13 cellular contexts compared by ENCODE assay signal in genomic region chr11:3162410-3163240, GRCh38. TPM values are rescaled to one million over a fixed set of nuclear protein-coding genes. Genes with fewer than 3 reads are reported as not detected.
DNase-seq lines count a peak whose midpoint lies in the region; ATAC-seq, FAIRE-seq and TF ChIP-seq lines count a peak whose summit lies in the region.
"Had no signal": no experiment of that assay in that cellular context is flagged by ENCODE, and none has a peak within 500 bp of the region (broad histone marks: within the 10 kb centered on the region; RNA-seq: fewer than 3 reads in every experiment).

No MANE protein-coding gene starts in this region.

- no peak overlapping the region for H3K23ac ChIP-seq in H1 (ENCODE audit: insufficient read length)

- peak overlapping the region; percentile 48; the same call in 1 of the 2 replicates for H3K18ac ChIP-seq in H1 (ENCODE audit: extremely low read depth, low read length)

- 0 out of 2 replicates have a peak overlapping the region, but pooled peaks have one; percentile 5 for H2BK15ac ChIP-seq in H1 (ENCODE audit: low read length)

- peak; percentile 2 for DNase-seq in activated T-cell treated with anti-CD3 and anti-CD28 coated beads, Interleukin-2, amount 50 U/mL, for 4 hours
- DNase-seq in activated T-cell treated with anti-CD3 and anti-CD28 coated beads, Interleukin-2, amount 50 U/mL, for 72 hours: no peak
- DNase-seq in H1 (ENCODE audit: low read depth in 1 of 2, low spot score in 2 of 2) (no peak), tibial nerve (ENCODE audit: low spot score in 2 of 2) (peak in 1 of 2 donors; percentile 12), ureter (ENCODE audit: low spot score) (no peak), NCI-H510A (lab: John Stamatoyannopoulos, UW) (no peak), NCI-H1694 (lab: John Stamatoyannopoulos, UW) (no peak)
- peak; percentile 59 for DNase-seq in natural killer cell treated with Interleukin-12 subunit alpha and Interleukin-12 subunit beta and Interleukin-15 and Interleukin-18, amount 100 ng/mL, for 72 hours (ENCODE audit: low spot score)
- DNase-seq: activated CD4-positive, alpha-beta T cell treated with anti-CD3 and anti-CD28 coated beads for 1 hour; MG63 had no signal

- H3K4ac ChIP-seq in H1 (replicated peaks; ENCODE audit: insufficient read length, low read depth, low read length): no peak overlapping the region

- peaks cover 20% of the 10 kb centered on the region for H3K23me2 ChIP-seq in H1 (ENCODE audit: low read depth, low read length)

- CTCF ChIA-PET in H1 (lab: Charles Lee; ENCODE audit: partially characterized antibody): interaction anchor here (0.6 to 2.3 kb wide), 17 partner anchors 11 to 126 kb away, joined by 3 to 11 read pairs (median 4); no protein-coding TSS in a partner anchor

- no peak overlapping the region for H2AFZ ChIP-seq in H1 (ENCODE audit: low read length)

- H3K4me2 ChIP-seq in H1 (ENCODE audit: insufficient read depth in 1 of 2, low read depth in 2 of 2, low read length in 2 of 2): no peak overlapping the region

- no peak for TF ChIP-seq RAD21 in H1 (IDR thresholded peaks at IDR 0.05 in 1 of 2, conservative IDR thresholded peaks at IDR 0.05 in 1 of 2; ENCODE audit: low read depth in 2 of 2, low read length in 2 of 2)

- WGBS in H1 (ENCODE audit: extremely low coverage in 1 of 2, insufficient coverage in 1 of 2, insufficient read length in 1 of 2, insufficient replicate concordance in 2 of 2, low coverage in 1 of 2, low lambda C conversion rate in 2 of 2, missing lambda C conversion rate in 1 of 2), 2 experiments: 86% methylated on average over 19 of the region's 21 CpGs; no CpG with 5 or more reads in 1 of the 2 experiments
- 55 to 59% methylated on average over 21 of the region's 21 CpGs for WGBS in tibial nerve, 2 donors

- H3K36me3 Mint-ChIP-seq in activated T-cell treated with anti-CD3 and anti-CD28 coated beads, Interleukin-2, amount 50 U/mL, for 4 hours (ENCODE audit: insufficient read depth): no peaks in the 10 kb centered on the region
- no peaks in the 10 kb centered on the region for H3K36me3 Mint-ChIP-seq in activated T-cell treated with anti-CD3 and anti-CD28 coated beads, Interleukin-2, amount 50 U/mL, for 72 hours (ENCODE audit: insufficient read depth in 2 of 2)
- no peaks in the 10 kb centered on the region for H3K36me3 Mint-ChIP-seq in natural killer cell treated with Interleukin-12 subunit alpha and Interleukin-12 subunit beta and Interleukin-15 and Interleukin-18, amount 100 ng/mL, for 72 hours

- peaks cover 2 to 3% of the 10 kb centered on the region in 2 experiments; a peak in 2 of 4 replicates for H3K79me2 ChIP-seq in H1 (ENCODE audit: control insufficient read depth in 1 of 2, insufficient read depth in 2 of 2, low read length in 2 of 2)

- H4K91ac ChIP-seq in H1 (replicated peaks; ENCODE audit: insufficient read length, low read length): no peak overlapping the region

- no peak overlapping the region for H3K56ac ChIP-seq in H1 (replicated peaks; ENCODE audit: insufficient read length, low read depth, low read length)

- no peak for TF ChIP-seq EP300 in H1 (IDR thresholded peaks at IDR 0.05; ENCODE audit: borderline replicate concordance in 1 of 2, low read depth in 2 of 2, low read length in 2 of 2)
- TF ChIP-seq EP300 in tibial nerve (IDR thresholded peaks at IDR 0.05): peak in 1 of 2 donors; percentile 43

- no peak overlapping the region for H3K14ac ChIP-seq in H1 (ENCODE audit: insufficient read length)

- no peak overlapping the region for H3K27ac ChIP-seq in H1 (ENCODE audit: low read depth, low read length)
- peak overlapping the region; percentile 69 to 92 (median 79) for H3K27ac ChIP-seq in tibial nerve

- H2AK5ac ChIP-seq in H1 (ENCODE audit: low read depth, low read length): no peak overlapping the region

- no peak overlapping the region for H2BK5ac ChIP-seq in H1 (ENCODE audit: low read depth, low read length)

- H3K27me3 ChIP-seq in H1 (replicated peaks in 1 of 4; ENCODE audit: control insufficient read depth in 3 of 4, extremely low read depth in 1 of 4, insufficient read depth in 3 of 4, low read length in 3 of 4): peaks cover 0 to 39% (median 19%) of the 10 kb centered on the region in 4 experiments; a peak in 6 of 7 replicates
- no peaks in the 10 kb centered on the region for H3K27me3 ChIP-seq in tibial nerve
- H3K27me3 ChIP-seq: MG63 had no signal

- peaks cover 6% of the 10 kb centered on the region for H3K79me1 ChIP-seq in H1 (ENCODE audit: low read depth, low read length)

- H3K4me3 ChIP-seq in H1 (ENCODE audit: extremely low read depth in 1 of 4, insufficient read depth in 2 of 4, low read depth in 3 of 4, low read length in 4 of 4) (no peak overlapping the region), tibial nerve (peak overlapping the region in 1 of 4 donors; percentile 64)
- H3K4me3 ChIP-seq: MG63 had no signal

- ATAC-seq in activated T-cell treated with anti-CD3 and anti-CD28 coated beads, Interleukin-2, amount 50 U/mL, for 4 hours: no peak
- ATAC-seq in activated T-cell treated with anti-CD3 and anti-CD28 coated beads, Interleukin-2, amount 50 U/mL, for 72 hours (replicated peaks in 1 of 2): no peak
- ATAC-seq in natural killer cell treated with Interleukin-12 subunit alpha and Interleukin-12 subunit beta and Interleukin-15 and Interleukin-18, amount 100 ng/mL, for 72 hours: no peak

- H4K5ac ChIP-seq in H1 (ENCODE audit: insufficient read length, low read depth, low read length): no peak overlapping the region

- TF ChIP-seq POLR2A in H1 (IDR thresholded peaks at IDR 0.05; ENCODE audit: control extremely low read depth in 1 of 2, low read depth in 2 of 2, low read length in 2 of 2): no peak
- TF ChIP-seq POLR2A in tibial nerve (IDR thresholded peaks at IDR 0.05): no peak

- no peak for FAIRE-seq in H1 (lab: Jason Lieb, UNC)
- FAIRE-seq: A204.1, RCC 7860 had no signal

- peak overlapping the region; percentile 38 for H2BK120ac ChIP-seq in H1 (replicated peaks; ENCODE audit: low read depth, low read length)

- 0 out of 2 replicates have a peak overlapping the region, but pooled peaks have one; percentile 6 for H2BK20ac ChIP-seq in H1 (ENCODE audit: low read length)

- TF ChIP-seq CTCF in H1 (IDR thresholded peaks at IDR 0.05; ENCODE audit: control extremely low read depth in 1 of 3, insufficient read depth in 1 of 3, low read depth in 1 of 3, low read length in 3 of 3): no peak
- TF ChIP-seq CTCF in tibial nerve (IDR thresholded peaks at IDR 0.05): no peak

- H3K36me3 ChIP-seq in H1 (ENCODE audit: control insufficient read depth in 2 of 4, insufficient read depth in 4 of 4, low read length in 3 of 4): no peaks in the 10 kb centered on the region
- H3K36me3 ChIP-seq in tibial nerve: no peaks in the 10 kb centered on the region
- H3K36me3 ChIP-seq: MG63 had no signal

- H3K27me3 Mint-ChIP-seq in activated T-cell treated with anti-CD3 and anti-CD28 coated beads, Interleukin-2, amount 50 U/mL, for 4 hours (ENCODE audit: low read depth): peaks cover 40% of the 10 kb centered on the region
- H3K27me3 Mint-ChIP-seq in activated T-cell treated with anti-CD3 and anti-CD28 coated beads, Interleukin-2, amount 50 U/mL, for 72 hours (ENCODE audit: low read depth): peaks cover 12% of the 10 kb centered on the region
- no peaks in the 10 kb centered on the region for H3K27me3 Mint-ChIP-seq in natural killer cell treated with Interleukin-12 subunit alpha and Interleukin-12 subunit beta and Interleukin-15 and Interleukin-18, amount 100 ng/mL, for 72 hours

- no peak overlapping the region for H3K9ac ChIP-seq in H1 (replicated peaks in 1 of 4; ENCODE audit: extremely low read depth in 1 of 4, low read depth in 3 of 4, low read length in 3 of 4)

- H3K4me1 ChIP-seq in H1 (replicated peaks in 1 of 4; ENCODE audit: control insufficient read depth in 3 of 4, insufficient read depth in 4 of 4, low read length in 3 of 4): peaks cover 8 to 38% (median 26%) of the 10 kb centered on the region in 4 experiments
- peaks cover 0 to 70% (median 42%) of the 10 kb centered on the region in 4 donors for H3K4me1 ChIP-seq in tibial nerve

- peak overlapping the region; percentile 31 for H3K4me3 Mint-ChIP-seq in activated T-cell treated with anti-CD3 and anti-CD28 coated beads, Interleukin-2, amount 50 U/mL, for 4 hours
- peak overlapping the region in 1 of 2 donors; percentile 27 for H3K4me3 Mint-ChIP-seq in activated T-cell treated with anti-CD3 and anti-CD28 coated beads, Interleukin-2, amount 50 U/mL, for 72 hours
- peak overlapping the region; percentile 84 for H3K4me3 Mint-ChIP-seq in natural killer cell treated with Interleukin-12 subunit alpha and Interleukin-12 subunit beta and Interleukin-15 and Interleukin-18, amount 100 ng/mL, for 72 hours

- H3K27ac Mint-ChIP-seq in activated T-cell treated with anti-CD3 and anti-CD28 coated beads, Interleukin-2, amount 50 U/mL, for 72 hours: no peak overlapping the region
- H3K27ac Mint-ChIP-seq in natural killer cell treated with Interleukin-12 subunit alpha and Interleukin-12 subunit beta and Interleukin-15 and Interleukin-18, amount 100 ng/mL, for 72 hours: peak overlapping the region; percentile 31 to 89

- no peaks in the 10 kb centered on the region for H3K9me3 Mint-ChIP-seq in activated T-cell treated with anti-CD3 and anti-CD28 coated beads, Interleukin-2, amount 50 U/mL, for 4 hours
- no peaks in the 10 kb centered on the region for H3K9me3 Mint-ChIP-seq in activated T-cell treated with anti-CD3 and anti-CD28 coated beads, Interleukin-2, amount 50 U/mL, for 72 hours
- no peaks in the 10 kb centered on the region for H3K9me3 Mint-ChIP-seq in natural killer cell treated with Interleukin-12 subunit alpha and Interleukin-12 subunit beta and Interleukin-15 and Interleukin-18, amount 100 ng/mL, for 72 hours

- H3K9me3 ChIP-seq in H1 (ENCODE audit: insufficient read depth in 2 of 2, low read depth in 1 of 2, low read length in 1 of 2) (no peaks in the 10 kb centered on the region), tibial nerve (no peaks in the 10 kb centered on the region)
- H3K9me3 ChIP-seq: MG63 had no signal

- POLR2A ChIA-PET in H1 (lab: Charles Lee; ENCODE audit: partially characterized antibody): interaction anchor here (0.6 to 1.4 kb wide), 6 partner anchors 10 to 1035 kb away, joined by 3 to 4 read pairs (median 4); partner anchors contain the start of gene NAP1L4

- H4K8ac ChIP-seq in H1 (ENCODE audit: extremely low read depth, insufficient read depth, low read length): no peak overlapping the region; the same call in 1 of the 2 replicates

- H3K4me1 Mint-ChIP-seq in activated T-cell treated with anti-CD3 and anti-CD28 coated beads, Interleukin-2, amount 50 U/mL, for 4 hours (ENCODE audit: low read depth): peaks cover 22% of the 10 kb centered on the region
- H3K4me1 Mint-ChIP-seq in activated T-cell treated with anti-CD3 and anti-CD28 coated beads, Interleukin-2, amount 50 U/mL, for 72 hours (ENCODE audit: low read depth): peaks cover 27% of the 10 kb centered on the region
- H3K4me1 Mint-ChIP-seq in natural killer cell treated with Interleukin-12 subunit alpha and Interleukin-12 subunit beta and Interleukin-15 and Interleukin-18, amount 100 ng/mL, for 72 hours (ENCODE audit: low read depth in 2 of 2): peaks cover 34 to 56% of the 10 kb centered on the region in 2 donors

- H2BK12ac ChIP-seq in H1 (ENCODE audit: low read depth, low read length): peak overlapping the region; percentile 20; the same call in 1 of the 2 replicates

- H4K20me1 ChIP-seq in H1 (replicated peaks in 1 of 2; ENCODE audit: control insufficient read depth in 1 of 2, insufficient read depth in 2 of 2, low read length in 2 of 2): peaks cover 0 to 7% of the 10 kb centered on the region in 2 experiments

RNA-seq across cellular contexts. Expression of gene OSBPL5, which starts 2.5 kb away (rescaled TPM):
- total RNA-seq in activated T-cell treated with anti-CD3 and anti-CD28 coated beads, Interleukin-2, amount 50 U/mL, for 4 hours: 1 to 10 TPM; 2.7 to 5.0 (median 4.0) TPM
- total RNA-seq in activated T-cell treated with anti-CD3 and anti-CD28 coated beads, Interleukin-2, amount 50 U/mL, for 72 hours: 1 to 10 TPM; 6.3 to 7.0 TPM
- 7.9 and 9.9 TPM in 2 replicates for total RNA-seq in H1 (2021; fragmentation: NEBNext Ultra II Directional; extraction: Animal tissue kit (Norgen Biotek cat#: 25700))
- polyA plus RNA-seq in H1 (2011; rRNA removed): 3.4 and 6.0 TPM in 2 replicates
- 5.8 TPM for polyA plus RNA-seq in H1 (2011; cell fraction: cytosol; rRNA removed)
- polyA plus RNA-seq in H1 (2011; cell fraction: nucleus; rRNA removed): 19.5 TPM
- polyA plus RNA-seq in H1 (2012, experiment 1 of 2): 3.8 to 7.3 TPM (median 6.6 TPM) in 4 replicates
- polyA plus RNA-seq in H1 (2012, experiment 2 of 2): 4.9 TPM
- polyA plus RNA-seq in H1 (2013, experiment 1 of 2): 3.3 TPM
- polyA plus RNA-seq in H1 (2013, experiment 2 of 2): 2.9 TPM
- polyA minus RNA-seq in H1 (2011; rRNA and poly(A)+ RNA removed): 4.3 and 5.5 TPM in 2 replicates
- polyA minus RNA-seq in H1 (2011; cell fraction: cytosol; rRNA and poly(A)+ RNA removed): 9.7 TPM
- 13.0 TPM for polyA minus RNA-seq in H1 (2011; cell fraction: nucleus; rRNA and poly(A)+ RNA removed)
- 10 to 100 TPM; 58.3 to 74.6 TPM for total RNA-seq in natural killer cell treated with Interleukin-12 subunit alpha and Interleukin-12 subunit beta and Interleukin-15 and Interleukin-18, amount 100 ng/mL, for 72 hours
- total RNA-seq in tibial nerve (100 to 1,000 TPM in 2 of 4 donors, 10 to 100 TPM in 2; 58.8 to 168 (median 106) TPM), ureter (84.3 TPM)

RNA-seq across cellular contexts. Expression of gene MRGPRG, which starts 56.0 kb away (rescaled TPM):
- total RNA-seq in activated T-cell treated with anti-CD3 and anti-CD28 coated beads, Interleukin-2, amount 50 U/mL, for 4 hours: not detected
- not detected for total RNA-seq in activated T-cell treated with anti-CD3 and anti-CD28 coated beads, Interleukin-2, amount 50 U/mL, for 72 hours
- not detected in 2 replicates for total RNA-seq in H1 (2021; fragmentation: NEBNext Ultra II Directional; extraction: Animal tissue kit (Norgen Biotek cat#: 25700))
- polyA plus RNA-seq in H1 (2011; rRNA removed): not detected in 2 replicates
- polyA plus RNA-seq in H1 (2011; cell fraction: cytosol; rRNA removed): not detected
- not detected for polyA plus RNA-seq in H1 (2011; cell fraction: nucleus; rRNA removed)
- not detected in 4 replicates for polyA plus RNA-seq in H1 (2012, experiment 1 of 2)
- not detected for polyA plus RNA-seq in H1 (2012, experiment 2 of 2)
- polyA plus RNA-seq in H1 (2013, experiment 1 of 2): not detected
- polyA plus RNA-seq in H1 (2013, experiment 2 of 2): not detected
- not detected in 2 replicates for polyA minus RNA-seq in H1 (2011; rRNA and poly(A)+ RNA removed)
- not detected for polyA minus RNA-seq in H1 (2011; cell fraction: cytosol; rRNA and poly(A)+ RNA removed)
- polyA minus RNA-seq in H1 (2011; cell fraction: nucleus; rRNA and poly(A)+ RNA removed): not detected
- total RNA-seq in natural killer cell treated with Interleukin-12 subunit alpha and Interleukin-12 subunit beta and Interleukin-15 and Interleukin-18, amount 100 ng/mL, for 72 hours: not detected
- total RNA-seq in tibial nerve: not detected
- total RNA-seq in ureter: not detected
- total RNA-seq: glomerular endothelial cell had no signal

Comparison
In these comparisons a context has a peak if more than half of its experiments do, and no peak if none do; other contexts are left out.
1. DNase-seq: peak in activated T-cell treated with anti-CD3 and anti-CD28 coated beads, Interleukin-2, amount 50 U/mL, for 4 hours (single experiment) and natural killer cell treated with Interleukin-12 subunit alpha and Interleukin-12 subunit beta and Interleukin-15 and Interleukin-18, amount 100 ng/mL, for 72 hours (single experiment); none in activated T-cell treated with anti-CD3 and anti-CD28 coated beads, Interleukin-2, amount 50 U/mL, for 72 hours (0 of 2), H1 (0 of 2), ureter (single experiment), NCI-H510A (single experiment) and NCI-H1694 (single experiment).